In genomic region chr9:137002646-137003041, GRCh38 we compare ENCODE assay signal across 35 cellular contexts. TPM values are rescaled to one million over a fixed set of nuclear protein-coding genes. Genes with fewer than 3 reads are reported as not detected.
"Had no signal": no experiment of that assay in that cellular context is flagged by ENCODE, and none has a peak within 500 bp of the region (broad histone marks: within the 10 kb centered on the region; RNA-seq: fewer than 3 reads in every experiment).

No MANE protein-coding gene starts in this region.

- DNase-seq: activated CD4-positive, alpha-beta memory T cell treated with anti-CD3 and anti-CD28 coated beads for 36 hours; activated CD4-positive, alpha-beta T cell treated with anti-CD3 and anti-CD28 coated beads for 36 hours; activated CD4-positive, alpha-beta T cell treated with anti-CD3 and anti-CD28 coated beads, Interleukin-2, amount 10 ng/mL, durations not matched to agents 24 days and 14 days; activated CD4-positive, CD25-positive, alpha-beta regulatory T cell; activated CD4-positive, CD25-positive, alpha-beta regulatory T cell treated with anti-CD3 and anti-CD28 coated beads, Interleukin-2, amount 50 U/mL, for 72 hours; activated CD8-positive, alpha-beta memory T cell treated with anti-CD3 and anti-CD28 coated beads, Interleukin-2, amount 10 ng/mL, durations not matched to agents 7 days and 5 days; activated CD8-positive, alpha-beta memory T cell treated with anti-CD3 and anti-CD28 coated beads, Interleukin-2, amount 50 U/mL, for 4 hours; activated CD8-positive, alpha-beta T cell treated with anti-CD3 and anti-CD28 coated beads, Interleukin-2, amount 10 ng/mL, durations not matched to agents 7 days and 5 days; activated effector memory CD4-positive, alpha-beta T cell treated with anti-CD3 and anti-CD28 coated beads, Interleukin-2, amount 50 U/mL, for 16 hours; activated naive CD4-positive, alpha-beta T cell treated with anti-CD3 and anti-CD28 coated beads for 36 hours; activated naive CD8-positive, alpha-beta T cell treated with anti-CD3 and anti-CD28 coated beads for 36 hours; activated naive CD8-positive, alpha-beta T cell treated with anti-CD3 and anti-CD28 coated beads, Interleukin-2, amount 50 U/mL, for 24 hours; activated T-cell treated with anti-CD3 and anti-CD28 coated beads, Interleukin-2, amount 50 U/mL, for 1 hour; activated T-cell treated with anti-CD3 and anti-CD28 coated beads, Interleukin-2, amount 50 U/mL, for 48 hours; adrenal gland; amygdala; central memory CD4-positive, alpha-beta T cell; cerebellar nuclear complex; colonic mucosa; effector CD8-positive, alpha-beta T cell; esophagus squamous epithelium; head of caudate nucleus; T-helper 1 cell; T-helper 17 cell; T1000 had no signal

- H3K27me3 ChIP-seq: adrenal gland, ascending aorta, breast epithelium, colonic mucosa had no signal

- H3K36me3 ChIP-seq: adrenal gland, ascending aorta, breast epithelium, cardiac muscle cell, colonic mucosa, esophagus squamous epithelium had no signal

- H3K4me3 ChIP-seq: adrenal gland, ascending aorta, breast epithelium, cardiac muscle cell, colonic mucosa, esophagus squamous epithelium had no signal

- H3K27ac ChIP-seq: adrenal gland, ascending aorta, breast epithelium, cardiac muscle cell, colonic mucosa, epithelial cell of prostate, esophagus squamous epithelium had no signal

- H3K4me1 ChIP-seq: adrenal gland, ascending aorta, breast epithelium, colonic mucosa had no signal

- ATAC-seq: activated CD4-positive, alpha-beta T cell treated with anti-CD3 and anti-CD28 coated beads for 36 hours; activated CD8-positive, alpha-beta memory T cell treated with anti-CD3 and anti-CD28 coated beads, Interleukin-2, amount 10 ng/mL, durations not matched to agents 7 days and 5 days; activated CD8-positive, alpha-beta T cell treated with anti-CD3 and anti-CD28 coated beads, Interleukin-2, amount 10 ng/mL, durations not matched to agents 7 days and 5 days; activated naive CD8-positive, alpha-beta T cell treated with anti-CD3 and anti-CD28 coated beads, Interleukin-2, amount 50 U/mL, for 24 hours; T-helper 17 cell had no signal

- H3K9me3 ChIP-seq: adrenal gland, ascending aorta, colonic mucosa, esophagus squamous epithelium had no signal

RNA-seq across cellular contexts. Expression of gene CLIC3, which starts 6.3 kb away (rescaled TPM):
- total RNA-seq: activated CD4-positive, alpha-beta T cell treated with anti-CD3 and anti-CD28 coated beads for 36 hours; activated CD4-positive, alpha-beta T cell treated with anti-CD3 and anti-CD28 coated beads, Interleukin-2, amount 10 ng/mL, durations not matched to agents 24 days and 14 days; activated CD8-positive, alpha-beta memory T cell treated with anti-CD3 and anti-CD28 coated beads for 36 hours; activated naive CD4-positive, alpha-beta T cell treated with anti-CD3 and anti-CD28 coated beads for 36 hours; activated naive CD8-positive, alpha-beta T cell treated with anti-CD3 and anti-CD28 coated beads for 36 hours; activated T-helper 1 cell treated with anti-CD3 and anti-CD28 coated beads, Interleukin-12 subunit alpha, Interleukin-12 subunit beta, Interleukin-2, Interleukin-4 antibody, amounts not matched to agents 30 ng/mL and 10 ng/mL and 1 ng/mL, durations not matched to agents 14 hours and 24 hours and 36 hours; activated T-helper 2 cell treated with anti-CD3 and anti-CD28 coated beads, Interferon-gamma antibody, Interleukin-2, Interleukin-4, amounts not matched to agents 10 μg/mL and 5 μg/mL and 100 μg/mL, durations not matched to agents 14 hours and 24 hours and 36 hours; cardiac muscle cell; dermis microvascular lymphatic vessel endothelial cell; endothelial cell of umbilical vein; frontal cortex had no signal

RNA-seq across cellular contexts. Expression of gene LCNL1, which starts 19.9 kb away (rescaled TPM):
- total RNA-seq: activated CD4-positive, alpha-beta memory T cell treated with anti-CD3 and anti-CD28 coated beads for 36 hours; activated CD4-positive, alpha-beta T cell treated with anti-CD3 and anti-CD28 coated beads for 36 hours; activated CD4-positive, alpha-beta T cell treated with anti-CD3 and anti-CD28 coated beads, Interleukin-2, amount 10 ng/mL, durations not matched to agents 24 days and 14 days; activated CD8-positive, alpha-beta T cell treated with anti-CD3 and anti-CD28 coated beads, Interleukin-2, amount 10 ng/mL, durations not matched to agents 7 days and 5 days; activated naive CD4-positive, alpha-beta T cell treated with anti-CD3 and anti-CD28 coated beads for 36 hours; activated naive CD8-positive, alpha-beta T cell treated with anti-CD3 and anti-CD28 coated beads for 36 hours; activated T-helper 1 cell treated with anti-CD3 and anti-CD28 coated beads, Interleukin-12 subunit alpha, Interleukin-12 subunit beta, Interleukin-2, Interleukin-4 antibody, amounts not matched to agents 30 ng/mL and 10 ng/mL and 1 ng/mL, durations not matched to agents 14 hours and 24 hours and 36 hours; activated T-helper 2 cell treated with anti-CD3 and anti-CD28 coated beads, Interferon-gamma antibody, Interleukin-2, Interleukin-4, amounts not matched to agents 10 μg/mL and 5 μg/mL and 100 μg/mL, durations not matched to agents 14 hours and 24 hours and 36 hours; ascending aorta; colonic mucosa; dermis microvascular lymphatic vessel endothelial cell; endothelial cell of umbilical vein had no signal
- polyA plus RNA-seq: cardiac muscle cell, endothelial cell of umbilical vein had no signal

RNA-seq across cellular contexts. Expression of gene PTGDS, which starts 25.3 kb away (rescaled TPM):
- total RNA-seq: activated CD4-positive, alpha-beta memory T cell treated with anti-CD3 and anti-CD28 coated beads for 36 hours; activated CD4-positive, alpha-beta T cell treated with anti-CD3 and anti-CD28 coated beads for 36 hours; activated CD4-positive, alpha-beta T cell treated with anti-CD3 and anti-CD28 coated beads, Interleukin-2, amount 10 ng/mL, durations not matched to agents 24 days and 14 days; activated CD8-positive, alpha-beta memory T cell treated with anti-CD3 and anti-CD28 coated beads for 36 hours; activated naive CD4-positive, alpha-beta T cell treated with anti-CD3 and anti-CD28 coated beads for 36 hours; activated naive CD8-positive, alpha-beta T cell treated with anti-CD3 and anti-CD28 coated beads for 36 hours; activated T-helper 2 cell treated with anti-CD3 and anti-CD28 coated beads, Interferon-gamma antibody, Interleukin-2, Interleukin-4, amounts not matched to agents 10 μg/mL and 5 μg/mL and 100 μg/mL, durations not matched to agents 14 hours and 24 hours and 36 hours; endothelial cell of umbilical vein had no signal
- polyA plus RNA-seq: endothelial cell of umbilical vein had no signal
